1 cellular context compared by ENCODE assay signal in genomic region chr1:100556925-100557605, GRCh38.
TF ChIP-seq lines count a peak whose summit lies in the region.

No MANE protein-coding gene starts in this region.

TF ChIP-seq in WTC11, 78 proteins besides CTCF, POLR2A, EP300 and RAD21 (continued from another document):
- no peak for TF ChIP-seq MLX (CRISPR knock-in tag; IDR thresholded peaks at IDR 0.05)
